In the genomic region with DNA sequence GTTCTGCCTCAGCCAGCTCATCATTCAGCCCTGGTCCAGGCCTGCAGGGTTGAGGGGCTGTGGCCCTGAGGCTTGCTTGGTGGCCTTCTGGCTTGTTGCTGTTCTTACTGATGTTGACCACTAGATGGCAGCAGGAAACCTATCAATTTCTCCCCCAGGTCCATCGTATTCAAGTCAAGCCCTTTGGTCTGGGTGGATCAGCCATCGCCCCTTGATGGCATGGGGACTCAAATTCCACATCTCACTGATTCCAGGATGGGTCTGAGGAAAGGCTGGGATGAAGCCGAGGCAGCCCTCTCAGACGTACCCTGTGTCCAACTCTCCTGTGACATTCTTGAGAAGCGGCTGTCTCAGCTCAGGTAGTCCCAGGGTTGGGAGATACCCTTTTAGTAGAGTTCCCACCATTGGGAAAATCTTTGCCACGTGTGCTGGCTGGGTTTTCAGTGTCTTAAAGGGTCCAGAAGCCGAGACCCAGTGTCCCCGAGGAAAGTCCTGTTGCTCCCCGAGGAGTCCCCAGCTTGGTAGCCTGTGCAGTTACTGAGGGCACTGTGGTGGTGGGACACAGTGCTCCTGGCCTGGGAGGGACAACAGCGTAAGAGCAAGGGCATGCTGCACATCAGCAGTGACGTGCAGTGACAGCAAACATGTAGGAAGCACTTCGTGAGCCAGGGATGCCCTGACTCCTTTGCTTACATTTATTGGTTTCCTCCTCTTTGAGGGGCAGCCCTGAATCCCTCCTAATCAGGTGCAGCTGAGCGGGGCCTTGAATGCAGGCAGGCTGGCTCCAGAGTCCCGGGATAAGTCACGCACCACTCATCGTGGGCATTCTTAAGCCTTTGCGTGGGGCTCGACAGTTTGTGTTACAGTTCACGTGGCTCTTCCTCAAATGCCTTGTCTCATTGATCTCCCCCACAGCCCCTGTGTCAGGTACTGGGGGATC, we compare ENCODE assay signal across 2 cellular contexts.
A peak's percentile ranks its signal among the peaks of the same experiment; 100 is the strongest.
TF ChIP-seq lines count a peak whose summit lies in the region.

No MANE protein-coding gene starts in this region.

TF ChIP-seq in SK-N-SH, 30 proteins besides CTCF, POLR2A, EP300 and RAD21:
- TF ChIP-seq, protein P1, sequence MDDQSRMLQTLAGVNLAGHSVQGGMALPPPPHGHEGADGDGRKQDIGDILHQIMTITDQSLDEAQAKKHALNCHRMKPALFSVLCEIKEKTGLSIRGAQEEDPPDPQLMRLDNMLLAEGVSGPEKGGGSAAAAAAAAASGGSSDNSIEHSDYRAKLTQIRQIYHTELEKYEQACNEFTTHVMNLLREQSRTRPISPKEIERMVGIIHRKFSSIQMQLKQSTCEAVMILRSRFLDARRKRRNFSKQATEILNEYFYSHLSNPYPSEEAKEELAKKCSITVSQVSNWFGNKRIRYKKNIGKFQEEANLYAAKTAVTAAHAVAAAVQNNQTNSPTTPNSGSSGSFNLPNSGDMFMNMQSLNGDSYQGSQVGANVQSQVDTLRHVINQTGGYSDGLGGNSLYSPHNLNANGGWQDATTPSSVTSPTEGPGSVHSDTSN (IDR thresholded peaks at IDR 0.05), result no peak
- TF ChIP-seq RCOR1 (IDR thresholded peaks at IDR 0.05; ENCODE audit: low read length), result 0 out of 2 replicates have a peak, but pooled peaks have one; percentile 33
- TF ChIP-seq, protein P2, sequence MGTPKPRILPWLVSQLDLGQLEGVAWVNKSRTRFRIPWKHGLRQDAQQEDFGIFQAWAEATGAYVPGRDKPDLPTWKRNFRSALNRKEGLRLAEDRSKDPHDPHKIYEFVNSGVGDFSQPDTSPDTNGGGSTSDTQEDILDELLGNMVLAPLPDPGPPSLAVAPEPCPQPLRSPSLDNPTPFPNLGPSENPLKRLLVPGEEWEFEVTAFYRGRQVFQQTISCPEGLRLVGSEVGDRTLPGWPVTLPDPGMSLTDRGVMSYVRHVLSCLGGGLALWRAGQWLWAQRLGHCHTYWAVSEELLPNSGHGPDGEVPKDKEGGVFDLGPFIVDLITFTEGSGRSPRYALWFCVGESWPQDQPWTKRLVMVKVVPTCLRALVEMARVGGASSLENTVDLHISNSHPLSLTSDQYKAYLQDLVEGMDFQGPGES (IDR thresholded peaks at IDR 0.05; ENCODE audit: low read depth, low read length), result no peak
- TF ChIP-seq CHD2 (IDR thresholded peaks at IDR 0.05; ENCODE audit: low read length, partially characterized antibody), result peak; percentile 19
- TF ChIP-seq SMC3 (IDR thresholded peaks at IDR 0.05; ENCODE audit: low read depth, low read length), result peak; percentile 95

TF ChIP-seq in GM12878, 131 proteins besides CTCF, POLR2A, EP300 and RAD21:
- TF ChIP-seq DPF2 (IDR thresholded peaks at IDR 0.05) (no peak), SMC3 (IDR thresholded peaks at IDR 0.05; ENCODE audit: borderline replicate concordance, low read length) (peak; percentile 77)
